29 cellular contexts compared by ENCODE assay signal in the genomic region with DNA sequence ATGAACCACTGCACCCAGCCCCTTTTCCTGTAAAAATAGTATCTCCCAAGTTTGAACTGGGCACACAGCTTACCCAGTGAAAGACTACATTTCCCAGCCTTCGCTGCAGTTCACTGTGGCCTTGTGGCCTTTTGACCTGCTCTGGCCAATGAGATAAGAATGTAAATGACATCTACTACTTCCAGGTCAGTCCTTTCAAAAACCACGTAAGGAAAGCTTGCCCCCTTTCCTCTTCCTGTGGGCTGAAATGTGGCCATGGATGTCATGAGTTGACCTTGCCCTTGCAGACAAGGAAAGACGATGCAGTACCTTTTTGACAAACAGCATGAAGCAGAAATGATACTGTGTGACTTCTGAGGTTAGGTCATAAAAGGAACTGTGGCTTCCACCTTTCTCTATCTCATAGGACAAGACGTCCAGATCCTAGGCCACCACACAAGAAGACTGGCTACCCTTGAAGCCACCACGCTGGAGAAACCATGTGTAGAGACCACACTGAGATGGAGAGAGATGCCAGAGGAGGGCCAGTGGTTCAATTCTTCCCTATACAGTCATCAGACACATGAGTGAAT. TPM values are rescaled to one million over a fixed set of nuclear protein-coding genes. Genes with fewer than 3 reads are reported as not detected.
"Had no signal": no experiment of that assay in that cellular context is flagged by ENCODE, and none has a peak within 500 bp of the region (broad histone marks: within the 10 kb centered on the region; RNA-seq: fewer than 3 reads in every experiment).

No MANE protein-coding gene starts in this region.

- H3K9me3 Mint-ChIP-seq: stimulated activated naive CD8-positive, alpha-beta T cell treated with anti-CD3 and anti-CD28 coated beads, Interleukin-15, Interleukin-2, amounts not matched to agents 100 ng/mL and 50 ng/mL, for 24 hours had no signal

- H3K27ac Mint-ChIP-seq: dendritic cell treated with granulocyte-macrophage colony-stimulating factor and Interleukin-4, amounts not matched to agents 40 ng/mL and 50 ng/mL, for 4 days; endodermal cell; memory B cell; nephron; neural progenitor cell; stimulated activated naive B cell treated with anti-CD40 and anti-IgM and Interleukin-4, amounts not matched to agents 10 μg/mL and 1 μg/mL and 100 μg/mL, for 72 hours; stimulated activated naive CD8-positive, alpha-beta T cell treated with anti-CD3 and anti-CD28 coated beads, Interleukin-15, Interleukin-2, amounts not matched to agents 100 ng/mL and 50 ng/mL, for 24 hours had no signal

- H3K4me1 Mint-ChIP-seq: endodermal cell; memory B cell; nephron; neural progenitor cell; stimulated activated naive B cell treated with anti-CD40 and anti-IgM and Interleukin-4, amounts not matched to agents 10 μg/mL and 1 μg/mL and 100 μg/mL, for 72 hours had no signal

- ATAC-seq: esophagus mucosa; gastrocnemius medialis; left lobe of liver; stimulated activated naive B cell treated with anti-CD40 and anti-IgM and Interleukin-4, amounts not matched to agents 10 μg/mL and 1 μg/mL and 100 μg/mL, for 72 hours had no signal

- DNase-seq: colonic mucosa; effector CD8-positive, alpha-beta T cell; endodermal cell; foreskin fibroblast; gastrocnemius medialis; head of caudate nucleus; nucleus accumbens; sigmoid colon; stimulated activated CD4-positive, alpha-beta T cell treated with anti-CD3 and anti-CD28 coated beads, Interleukin-4, amount 100 ng/mL, for 4 hours; stimulated activated naive B cell treated with anti-CD40 and anti-IgM and Interleukin-4, amounts not matched to agents 10 μg/mL and 1 μg/mL and 100 μg/mL, for 72 hours; upper lobe of left lung; uterus had no signal

- FAIRE-seq: keratinocyte had no signal

- H3K4me3 Mint-ChIP-seq: dendritic cell treated with granulocyte-macrophage colony-stimulating factor and Interleukin-4, amounts not matched to agents 40 ng/mL and 50 ng/mL, for 4 days; endodermal cell; memory B cell; nephron; neural progenitor cell; stimulated activated naive B cell treated with anti-CD40 and anti-IgM and Interleukin-4, amounts not matched to agents 10 μg/mL and 1 μg/mL and 100 μg/mL, for 72 hours; stimulated activated naive CD8-positive, alpha-beta T cell treated with anti-CD3 and anti-CD28 coated beads, Interleukin-15, Interleukin-2, amounts not matched to agents 100 ng/mL and 50 ng/mL, for 24 hours had no signal

- H3K27ac ChIP-seq: colonic mucosa, epithelial cell of prostate, gastrocnemius medialis, neural progenitor cell, prostate gland, right atrium auricular region, sigmoid colon, thoracic aorta, tibial nerve, upper lobe of left lung, uterus had no signal

- H3K27me3 Mint-ChIP-seq: stimulated activated naive CD8-positive, alpha-beta T cell treated with anti-CD3 and anti-CD28 coated beads, Interleukin-15, Interleukin-2, amounts not matched to agents 100 ng/mL and 50 ng/mL, for 24 hours had no signal

- H2AFZ ChIP-seq: neural progenitor cell had no signal

- H3K9ac ChIP-seq: neural progenitor cell had no signal

- H3K36me3 Mint-ChIP-seq: memory B cell, neural progenitor cell had no signal

- H3K4me3 ChIP-seq: colonic mucosa, gastrocnemius medialis, lung, neural progenitor cell, prostate gland, right atrium auricular region, sigmoid colon, thoracic aorta, tibial nerve, upper lobe of left lung, uterus had no signal

- H3K36me3 ChIP-seq: colonic mucosa, gastrocnemius medialis, neural progenitor cell, prostate gland, right atrium auricular region, sigmoid colon, thoracic aorta, tibial nerve, upper lobe of left lung, uterus had no signal

- H3K9me3 ChIP-seq: colonic mucosa, gastrocnemius medialis, prostate gland, right atrium auricular region, sigmoid colon, thoracic aorta, uterus had no signal

- H3K27me3 ChIP-seq: colonic mucosa, gastrocnemius medialis, right atrium auricular region, sigmoid colon, tibial nerve, upper lobe of left lung, uterus had no signal

- H3K4me1 ChIP-seq: colonic mucosa, gastrocnemius medialis, neural progenitor cell, prostate gland, right atrium auricular region, sigmoid colon, tibial nerve, upper lobe of left lung, uterus had no signal

- H3K4me2 ChIP-seq: neural progenitor cell had no signal

RNA-seq across cellular contexts. Expression of a gene that starts 19.9 kb away (rescaled TPM):
- total RNA-seq: colonic mucosa, endodermal cell, gastrocnemius medialis, glomerular endothelial cell, liver, lung, osteocyte, sigmoid colon, thoracic aorta, tibial nerve, upper lobe of left lung had no signal
